23 cellular contexts compared by ENCODE assay signal in genomic region chr6:138914701-138915100, GRCh38.
"Had no signal": no experiment of that assay in that cellular context is flagged by ENCODE, and none has a peak within 500 bp of the region (broad histone marks: within the 10 kb centered on the region; RNA-seq: fewer than 3 reads in every experiment).

No MANE protein-coding gene starts in this region.

- H3K4me1 Mint-ChIP-seq: activated naive CD4-positive, alpha-beta T cell treated with anti-CD3 and anti-CD28 coated beads, Interleukin-2, amount 50 U/mL, for 24 hours; stimulated activated effector memory CD8-positive, alpha-beta T cell treated with anti-CD3 and anti-CD28 coated beads, Interleukin-12 subunit alpha, Interleukin-12 subunit beta, amount 100 ng/mL, for 72 hours had no signal

- H3K4me3 Mint-ChIP-seq: activated naive CD4-positive, alpha-beta T cell treated with anti-CD3 and anti-CD28 coated beads, Interleukin-2, amount 50 U/mL, for 24 hours; mesothelial cell of epicardium; natural killer cell treated with Interleukin-12 subunit alpha and Interleukin-12 subunit beta and Interleukin-15 and Interleukin-18, amount 100 ng/mL, for 72 hours; stimulated activated effector memory CD8-positive, alpha-beta T cell treated with anti-CD3 and anti-CD28 coated beads, Interleukin-12 subunit alpha, Interleukin-12 subunit beta, amount 100 ng/mL, for 72 hours had no signal

- H3K9me3 ChIP-seq: adrenal gland, lower lobe of right lung, neutrophil, sigmoid colon had no signal

- H3K79me2 ChIP-seq: hepatocyte, parathyroid adenoma had no signal

- H3K4me2 ChIP-seq: hepatocyte had no signal

- FAIRE-seq: endothelial cell of umbilical vein, islet of Langerhans had no signal

- H3K4me1 ChIP-seq: adrenal gland, lower lobe of right lung, parathyroid adenoma, sigmoid colon had no signal

- H3K4me3 ChIP-seq: adrenal gland, cardiac muscle cell, hepatocyte, lower lobe of right lung, sigmoid colon had no signal

- H3K27ac ChIP-seq: adrenal gland, cardiac muscle cell, hepatocyte, lower lobe of right lung, neutrophil, parathyroid adenoma, sigmoid colon, WERI-Rb-1 had no signal

- H3K27me3 ChIP-seq: adrenal gland, cardiac muscle cell, hepatocyte, neutrophil, sigmoid colon had no signal

- H2AFZ ChIP-seq: hepatocyte, parathyroid adenoma had no signal

- H3K27me3 Mint-ChIP-seq: activated naive CD4-positive, alpha-beta T cell treated with anti-CD3 and anti-CD28 coated beads, Interleukin-2, amount 50 U/mL, for 24 hours; natural killer cell treated with Interleukin-12 subunit alpha and Interleukin-12 subunit beta and Interleukin-15 and Interleukin-18, amount 100 ng/mL, for 72 hours had no signal

- ATAC-seq: left colon; lower lobe of right lung; natural killer cell treated with Interleukin-12 subunit alpha and Interleukin-12 subunit beta and Interleukin-15 and Interleukin-18, amount 100 ng/mL, for 72 hours had no signal

- H3K9me3 Mint-ChIP-seq: activated naive CD4-positive, alpha-beta T cell treated with anti-CD3 and anti-CD28 coated beads, Interleukin-2, amount 50 U/mL, for 24 hours; mesothelial cell of epicardium; natural killer cell treated with Interleukin-12 subunit alpha and Interleukin-12 subunit beta and Interleukin-15 and Interleukin-18, amount 100 ng/mL, for 72 hours; stimulated activated effector memory CD8-positive, alpha-beta T cell treated with anti-CD3 and anti-CD28 coated beads, Interleukin-12 subunit alpha, Interleukin-12 subunit beta, amount 100 ng/mL, for 72 hours had no signal

- H3K27ac Mint-ChIP-seq: activated naive CD4-positive, alpha-beta T cell treated with anti-CD3 and anti-CD28 coated beads, Interleukin-2, amount 50 U/mL, for 24 hours; mesothelial cell of epicardium; natural killer cell treated with Interleukin-12 subunit alpha and Interleukin-12 subunit beta and Interleukin-15 and Interleukin-18, amount 100 ng/mL, for 72 hours; stimulated activated effector memory CD8-positive, alpha-beta T cell treated with anti-CD3 and anti-CD28 coated beads, Interleukin-12 subunit alpha, Interleukin-12 subunit beta, amount 100 ng/mL, for 72 hours had no signal

- DNase-seq: activated CD4-positive, alpha-beta T cell treated with anti-CD3 and anti-CD28 coated beads for 1 hour; activated CD4-positive, alpha-beta T cell treated with anti-CD3 and anti-CD28 coated beads, Interleukin-2, amount 50 U/mL, for 48 hours; activated T-cell treated with anti-CD3 and anti-CD28 coated beads for 4 hours; adrenal gland; dermis blood vessel endothelial cell; effector memory CD4-positive, alpha-beta T cell; foreskin fibroblast; left colon; lower lobe of right lung; sigmoid colon; stimulated activated CD4-positive, alpha-beta T cell treated with anti-CD3 and anti-CD28 coated beads, Interleukin-4, amount 100 ng/mL, for 24 hours; SW 1271; WERI-Rb-1 had no signal

- H3K9ac ChIP-seq: parathyroid adenoma had no signal
